Comparison of ENCODE assay signal across 16 cellular contexts in genomic region chr15:37079726-37080125, GRCh38. TPM values are rescaled to one million over a fixed set of nuclear protein-coding genes. Genes with fewer than 3 reads are reported as not detected.
DNase-seq lines count a peak whose midpoint lies in the region; ATAC-seq and TF ChIP-seq lines count a peak whose summit lies in the region.
"Had no signal": no experiment of that assay in that cellular context is flagged by ENCODE, and none has a peak within 500 bp of the region (broad histone marks: within the 10 kb centered on the region; RNA-seq: fewer than 3 reads in every experiment).

No MANE protein-coding gene starts in this region.

- no peak for TF ChIP-seq CTCF in dorsolateral prefrontal cortex (IDR thresholded peaks at IDR 0.05 in 54 of 56, conservative IDR thresholded peaks at IDR 0.05 in 2 of 56; ENCODE audit: low read depth in 1 of 56, partially characterized antibody in 56 of 56)
- TF ChIP-seq CTCF in type B pancreatic cell (conservative IDR thresholded peaks at IDR 0.05), result no peak

- no peaks in the 10 kb centered on the region for H3K27me3 Mint-ChIP-seq in type B pancreatic cell
- peaks cover 23% of the 10 kb centered on the region for H3K27me3 Mint-ChIP-seq in activated T-helper 17 cell treated with anti-CD3 and anti-CD28 coated beads, Interleukin-2, amount 50 U/mL, for 72 hours

- H3K27me3 ChIP-seq in dorsolateral prefrontal cortex, result peaks cover 0 to 8% (median 0%) of the 10 kb centered on the region in 45 donors

- ATAC-seq in left lobe of liver (peak; percentile 81), GM19023 (IDR thresholded peaks at IDR 0.05; ENCODE audit: unreplicated experiment) (no peak)
- no peak for ATAC-seq in activated T-helper 17 cell treated with anti-CD3 and anti-CD28 coated beads, Interleukin-2, amount 50 U/mL, for 72 hours (replicated peaks)
- ATAC-seq: activated naive CD4-positive, alpha-beta T cell treated with anti-CD3 and anti-CD28 coated beads, Interleukin-2, amount 50 U/mL, for 72 hours; natural killer cell had no signal

- peak overlapping the region; percentile 35 for H3K4me3 Mint-ChIP-seq in type B pancreatic cell
- H3K4me3 Mint-ChIP-seq in activated T-helper 17 cell treated with anti-CD3 and anti-CD28 coated beads, Interleukin-2, amount 50 U/mL, for 72 hours, result no peak overlapping the region
- H3K4me3 Mint-ChIP-seq: natural killer cell had no signal

- DNase-seq in NCI-H82 (lab: John Stamatoyannopoulos, UW), result peak; percentile 68
- no peak for DNase-seq in NCI-H82 treated with DMSO at 0.1 percent for 48 hours (lab: John Stamatoyannopoulos, UW; ENCODE audit: unreplicated experiment)
- peak in 3 of 10 donors; percentile 20 to 48 (median 41) for DNase-seq in dorsolateral prefrontal cortex
- DNase-seq in left lobe of liver (ENCODE audit: low spot score), result no peak
- no peak for DNase-seq in type B pancreatic cell (ENCODE audit: extremely low spot score, unreplicated experiment)
- no peak for DNase-seq in GOT3 (lab: John Stamatoyannopoulos, UW)
- DNase-seq: 8988T; KG1; natural killer cell; NCI-H2081; stimulated activated CD4-positive, alpha-beta T cell treated with anti-CD3 and anti-CD28 coated beads, Interleukin-15, amount 100 ng/mL, for 24 hours had no signal

- H3K27ac ChIP-seq in dorsolateral prefrontal cortex, result peak overlapping the region in 52 of 59 donors; percentile 6 to 88 (median 61)
- H3K27ac ChIP-seq: tibial nerve, VCaP had no signal

- H3K4me3 ChIP-seq in dorsolateral prefrontal cortex, result peak overlapping the region in 36 of 59 donors; percentile 0 to 44 (median 16)
- H3K4me3 ChIP-seq: tibial nerve had no signal

- H3K27ac Mint-ChIP-seq in type B pancreatic cell, result peak overlapping the region; percentile 29
- no peak overlapping the region for H3K27ac Mint-ChIP-seq in activated T-helper 17 cell treated with anti-CD3 and anti-CD28 coated beads, Interleukin-2, amount 50 U/mL, for 72 hours
- H3K27ac Mint-ChIP-seq: activated naive CD4-positive, alpha-beta T cell treated with anti-CD3 and anti-CD28 coated beads, Interleukin-2, amount 50 U/mL, for 72 hours; natural killer cell had no signal

- H3K36me3 Mint-ChIP-seq in type B pancreatic cell, result peaks cover 63% of the 10 kb centered on the region
- H3K36me3 Mint-ChIP-seq in activated T-helper 17 cell treated with anti-CD3 and anti-CD28 coated beads, Interleukin-2, amount 50 U/mL, for 72 hours (ENCODE audit: low read depth), result no peaks in the 10 kb centered on the region
- H3K36me3 Mint-ChIP-seq: activated naive CD4-positive, alpha-beta T cell treated with anti-CD3 and anti-CD28 coated beads, Interleukin-2, amount 50 U/mL, for 72 hours; natural killer cell had no signal

- intact Hi-C loops in dorsolateral prefrontal cortex (cut with DNase I), result no loop called here

- H3K4me1 Mint-ChIP-seq in type B pancreatic cell (ENCODE audit: unreplicated experiment), result peaks cover 51% of the 10 kb centered on the region
- H3K4me1 Mint-ChIP-seq in activated T-helper 17 cell treated with anti-CD3 and anti-CD28 coated beads, Interleukin-2, amount 50 U/mL, for 72 hours, result no peaks in the 10 kb centered on the region
- H3K4me1 Mint-ChIP-seq: natural killer cell had no signal

- H3K9me3 Mint-ChIP-seq in type B pancreatic cell, result no peaks in the 10 kb centered on the region
- H3K9me3 Mint-ChIP-seq in activated T-helper 17 cell treated with anti-CD3 and anti-CD28 coated beads, Interleukin-2, amount 50 U/mL, for 72 hours, result peaks cover 3% of the 10 kb centered on the region

RNA-seq across cellular contexts. Expression of gene MEIS2, which starts 20.6 kb away (rescaled TPM):
- total RNA-seq in dorsolateral prefrontal cortex (10 to 100 TPM; 23.7 to 65.2 (median 44.8) TPM), left lobe of liver (9.1 TPM), type B pancreatic cell (ENCODE audit: low replicate concordance) (152 and 211 TPM in 2 replicates)
- not detected for total RNA-seq in activated T-helper 17 cell treated with anti-CD3 and anti-CD28 coated beads, Interleukin-2, amount 50 U/mL, for 72 hours
